Comparison of ENCODE assay signal across 23 cellular contexts in the genomic region with DNA sequence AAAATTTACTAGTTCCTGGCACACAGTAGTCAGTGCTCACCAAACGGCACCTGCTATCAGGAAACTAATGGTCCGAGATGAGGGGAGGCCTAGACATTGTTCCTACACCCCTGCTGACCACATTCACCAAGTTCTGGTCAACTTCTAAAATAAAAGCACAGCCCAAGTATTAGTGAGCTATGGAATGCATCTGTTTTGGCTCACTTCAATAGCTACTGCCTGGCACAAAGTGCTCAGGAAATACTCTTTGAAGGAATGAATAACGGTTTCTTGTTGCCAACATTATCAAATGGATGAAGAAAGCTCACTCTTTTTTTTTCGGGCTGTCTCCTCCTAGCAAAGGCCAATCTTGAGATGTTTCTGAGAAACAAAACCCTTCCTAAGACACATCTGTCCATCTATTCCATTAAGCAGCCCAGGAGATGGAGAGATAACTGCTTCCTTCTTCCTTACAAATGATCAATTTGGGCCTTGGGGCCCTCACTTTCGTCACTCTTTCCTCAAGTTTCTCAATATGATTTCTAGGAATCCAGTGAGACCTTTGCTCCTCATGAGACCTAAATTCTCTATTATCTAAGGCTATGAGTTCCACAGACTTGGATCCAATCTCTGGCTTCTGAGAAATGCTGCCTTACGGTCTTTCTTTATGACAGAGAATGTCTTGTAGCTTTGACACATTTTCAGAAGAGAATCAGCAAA.
DNase-seq lines count a peak whose midpoint lies in the region; ATAC-seq and TF ChIP-seq lines count a peak whose summit lies in the region.
"Had no signal": no experiment of that assay in that cellular context is flagged by ENCODE, and none has a peak within 500 bp of the region (broad histone marks: within the 10 kb centered on the region; RNA-seq: fewer than 3 reads in every experiment).

No MANE protein-coding gene starts in this region.

- H3K4me1 Mint-ChIP-seq in nephron progenitor cell: peaks cover 89% of the 10 kb centered on the region
- H3K4me1 Mint-ChIP-seq: activated CD4-positive, alpha-beta T cell treated with anti-CD3 and anti-CD28 coated beads, Interleukin-2, amount 10 ng/mL, durations not matched to agents 24 days and 14 days; activated CD8-positive, alpha-beta memory T cell treated with anti-CD3 and anti-CD28 coated beads, Interleukin-2, amount 10 ng/mL, durations not matched to agents 7 days and 5 days; naive thymus-derived CD8-positive, alpha-beta T cell had no signal

- no peaks in the 10 kb centered on the region for H3K27me3 Mint-ChIP-seq in nephron progenitor cell (ENCODE audit: low read depth, poor library complexity)
- H3K27me3 Mint-ChIP-seq: activated CD4-positive, alpha-beta T cell treated with anti-CD3 and anti-CD28 coated beads, Interleukin-2, amount 10 ng/mL, durations not matched to agents 24 days and 14 days; activated CD8-positive, alpha-beta memory T cell treated with anti-CD3 and anti-CD28 coated beads, Interleukin-2, amount 10 ng/mL, durations not matched to agents 7 days and 5 days had no signal

- DNase-seq in fibroblast of pulmonary artery (ENCODE audit: low read depth) (peak; percentile 76), nephron progenitor cell (no peak), tibial artery (no peak), ureter (ENCODE audit: low spot score) (no peak), epidermal melanocyte (ENCODE audit: insufficient read length, low spot score) (no peak)
- DNase-seq: activated CD4-positive, alpha-beta T cell treated with anti-CD3 and anti-CD28 coated beads, Interleukin-2, amount 10 ng/mL, durations not matched to agents 24 days and 14 days; activated CD8-positive, alpha-beta memory T cell treated with anti-CD3 and anti-CD28 coated beads, Interleukin-2, amount 10 ng/mL, durations not matched to agents 7 days and 5 days; activated naive CD4-positive, alpha-beta T cell treated with anti-CD3 and anti-CD28 coated beads, Interleukin-2, amount 50 U/mL, for 16 hours; C1 segment of cervical spinal cord; Calu3; effector memory CD4-positive, alpha-beta T cell; mesendoderm; naive thymus-derived CD8-positive, alpha-beta T cell; NCI-H1105 treated with DMSO at 0.1 percent for 48 hours; NCI-H2081 treated with DMSO at 0.1 percent for 48 hours; NCI-H446; stimulated activated CD4-positive, alpha-beta T cell treated with anti-CD3 and anti-CD28 coated beads, Interleukin-2, amount 100 ng/mL, for 48 hours; stimulated activated naive CD4-positive, alpha-beta T cell; upper lobe of left lung had no signal

- ATAC-seq in GM21737 (IDR thresholded peaks at IDR 0.05; ENCODE audit: unreplicated experiment): no peak
- ATAC-seq: activated CD8-positive, alpha-beta memory T cell treated with anti-CD3 and anti-CD28 coated beads, Interleukin-2, amount 10 ng/mL, durations not matched to agents 7 days and 5 days; naive thymus-derived CD8-positive, alpha-beta T cell had no signal

- TF ChIP-seq CTCF in VCaP (conservative IDR thresholded peaks at IDR 0.05) (no peak), fibroblast of pulmonary artery (IDR thresholded peaks at IDR 0.05; ENCODE audit: low read length, missing control alignments) (no peak), nephron progenitor cell (IDR thresholded peaks at IDR 0.05) (no peak), tibial artery (IDR thresholded peaks at IDR 0.05) (no peak)

- H3K9me3 ChIP-seq in tibial artery: no peaks in the 10 kb centered on the region
- H3K9me3 ChIP-seq: upper lobe of left lung had no signal

- no peaks in the 10 kb centered on the region for H3K27me3 ChIP-seq in tibial artery
- H3K27me3 ChIP-seq: upper lobe of left lung had no signal

- peak overlapping the region; percentile 56; the same call in 1 of the 2 replicates for H3K27ac ChIP-seq in VCaP
- peak overlapping the region; percentile 96 to 98 for H3K27ac ChIP-seq in tibial artery
- H3K27ac ChIP-seq: GM23248, parathyroid adenoma had no signal

- H3K9me3 Mint-ChIP-seq in nephron progenitor cell: no peaks in the 10 kb centered on the region
- H3K9me3 Mint-ChIP-seq: activated CD4-positive, alpha-beta T cell treated with anti-CD3 and anti-CD28 coated beads, Interleukin-2, amount 10 ng/mL, durations not matched to agents 24 days and 14 days had no signal

- H3K36me3 Mint-ChIP-seq in nephron progenitor cell (ENCODE audit: low read depth): peaks cover 65% of the 10 kb centered on the region
- H3K36me3 Mint-ChIP-seq: activated CD8-positive, alpha-beta memory T cell treated with anti-CD3 and anti-CD28 coated beads, Interleukin-2, amount 10 ng/mL, durations not matched to agents 7 days and 5 days; naive thymus-derived CD8-positive, alpha-beta T cell had no signal

- H3K36me3 ChIP-seq in tibial artery: peaks cover 19 to 28% (median 25%) of the 10 kb centered on the region in 3 donors

- H3K4me3 Mint-ChIP-seq in nephron progenitor cell: no peak overlapping the region
- H3K4me3 Mint-ChIP-seq: activated CD4-positive, alpha-beta T cell treated with anti-CD3 and anti-CD28 coated beads, Interleukin-2, amount 10 ng/mL, durations not matched to agents 24 days and 14 days; activated CD8-positive, alpha-beta memory T cell treated with anti-CD3 and anti-CD28 coated beads, Interleukin-2, amount 10 ng/mL, durations not matched to agents 7 days and 5 days; naive thymus-derived CD8-positive, alpha-beta T cell had no signal

- peaks cover 0 to 100% (median 63%) of the 10 kb centered on the region in 4 donors for H3K4me1 ChIP-seq in tibial artery
- H3K4me1 ChIP-seq: parathyroid adenoma had no signal

- no peak overlapping the region for H3K4me3 ChIP-seq in fibroblast of pulmonary artery (replicated peaks; ENCODE audit: low read depth, low read length)
- no peak overlapping the region for H3K4me3 ChIP-seq in tibial artery
- H3K4me3 ChIP-seq: GM23248, upper lobe of left lung had no signal

- intact Hi-C loops in tibial artery (cut with DNase I; ENCODE audit: low total_unique reads): no loop called here

- peak overlapping the region; percentile 90 for H3K27ac Mint-ChIP-seq in nephron progenitor cell
- H3K27ac Mint-ChIP-seq: activated CD4-positive, alpha-beta T cell treated with anti-CD3 and anti-CD28 coated beads, Interleukin-2, amount 10 ng/mL, durations not matched to agents 24 days and 14 days; activated CD8-positive, alpha-beta memory T cell treated with anti-CD3 and anti-CD28 coated beads, Interleukin-2, amount 10 ng/mL, durations not matched to agents 7 days and 5 days; naive thymus-derived CD8-positive, alpha-beta T cell had no signal
